Comparison of ENCODE assay signal across 14 cellular contexts in the genomic region with DNA sequence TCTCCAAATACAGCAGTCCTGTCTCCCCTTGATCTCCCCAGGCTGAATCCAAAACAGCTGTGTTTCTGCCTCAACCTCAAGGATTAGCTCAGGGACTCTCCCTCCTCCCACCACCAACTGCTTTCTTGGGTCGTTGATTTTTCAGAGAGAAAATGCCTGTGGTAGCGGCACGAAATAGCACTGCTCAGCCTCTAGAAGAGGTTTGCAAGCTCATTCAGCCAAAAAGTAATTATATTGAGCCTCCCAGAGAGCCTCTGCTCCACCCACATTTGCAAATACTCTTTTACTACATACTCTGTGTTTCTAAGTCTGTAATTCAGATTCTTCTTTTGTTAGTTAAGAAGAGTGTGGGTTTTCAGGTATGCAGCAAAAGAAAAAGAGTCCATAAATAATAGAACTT.
DNase-seq lines count a peak whose midpoint lies in the region; ATAC-seq and TF ChIP-seq lines count a peak whose summit lies in the region.
"Had no signal": no experiment of that assay in that cellular context is flagged by ENCODE, and none has a peak within 500 bp of the region (broad histone marks: within the 10 kb centered on the region; RNA-seq: fewer than 3 reads in every experiment).

No MANE protein-coding gene starts in this region.

- no peaks in the 10 kb centered on the region for H3K9me3 ChIP-seq in neuronal stem cell (replicated peaks in 1 of 2; ENCODE audit: control insufficient read depth in 2 of 2, insufficient read depth in 1 of 2, low read depth in 1 of 2, low read length in 2 of 2)
- no peaks in the 10 kb centered on the region for H3K9me3 ChIP-seq in gastrocnemius medialis
- H3K9me3 ChIP-seq in lower lobe of right lung: no peaks in the 10 kb centered on the region
- H3K9me3 ChIP-seq: pancreas had no signal

- no peak overlapping the region for H2BK15ac ChIP-seq in neuronal stem cell (ENCODE audit: low read length)

- no peak for ATAC-seq in GM19395 (IDR thresholded peaks at IDR 0.05; ENCODE audit: unreplicated experiment)
- ATAC-seq in gastrocnemius medialis: no peak
- no peak for ATAC-seq in lower lobe of right lung
- ATAC-seq: pancreas had no signal

- intact Hi-C loops in gastrocnemius medialis (cut with DNase I; ENCODE audit: low total_unique reads): no loop called here
- intact Hi-C loops in lower lobe of right lung (cut with DNase I): no loop called here

- no peak overlapping the region for H3K4me2 ChIP-seq in neuronal stem cell (ENCODE audit: insufficient read depth, low read length, poor library complexity, severe bottlenecking)

- TF ChIP-seq POLR2A in gastrocnemius medialis (IDR thresholded peaks at IDR 0.05): no peak

- H2AFZ ChIP-seq in neuronal stem cell (ENCODE audit: low read length): peak overlapping the region; percentile 11

- H3K4me3 ChIP-seq in neuronal stem cell (ENCODE audit: low read length in 2 of 2): no peak overlapping the region
- no peak overlapping the region for H3K4me3 ChIP-seq in gastrocnemius medialis
- H3K4me3 ChIP-seq in lower lobe of right lung: no peak overlapping the region
- H3K4me3 ChIP-seq: pancreas had no signal

- no peak overlapping the region for H3K14ac ChIP-seq in neuronal stem cell (ENCODE audit: low read length)

- no peak for TF ChIP-seq CTCF in AG09319 (IDR thresholded peaks at IDR 0.05; ENCODE audit: low read depth, low read length)
- no peak for TF ChIP-seq CTCF in gastrocnemius medialis (IDR thresholded peaks at IDR 0.05 in 4 of 5, conservative IDR thresholded peaks at IDR 0.05 in 1 of 5)
- TF ChIP-seq CTCF in lower lobe of right lung (IDR thresholded peaks at IDR 0.05): no peak

- DNase-seq in AG09319 (ENCODE audit: extremely low read depth, low read depth): peak; percentile 78
- peak; percentile 75 for DNase-seq in M059J (ENCODE audit: low read depth)
- DNase-seq in fibroblast of peridontal ligament (ENCODE audit: extremely low read depth): peak; percentile 93
- DNase-seq in neuronal stem cell (ENCODE audit: low spot score): no peak
- no peak for DNase-seq in gastrocnemius medialis
- DNase-seq in NCI-H526 (lab: John Stamatoyannopoulos, UW): no peak
- DNase-seq in lower lobe of right lung: no peak
- DNase-seq: activated CD8-positive, alpha-beta memory T cell treated with anti-CD3 and anti-CD28 coated beads for 24 hours; AML-193; NCI-H510A treated with DMSO at 0.1 percent for 48 hours; pancreas; stimulated activated naive CD4-positive, alpha-beta T cell had no signal

- no peak overlapping the region for H2BK12ac ChIP-seq in neuronal stem cell (ENCODE audit: low read length)

- H3K27ac ChIP-seq in neuronal stem cell (replicated peaks; ENCODE audit: low read length) (no peak overlapping the region), gastrocnemius medialis (no peak overlapping the region), lower lobe of right lung (no peak overlapping the region)
- H3K27ac ChIP-seq: HL-60, pancreas had no signal

- H2AK5ac ChIP-seq in neuronal stem cell (ENCODE audit: low read depth, low read length): no peak overlapping the region

- no peak overlapping the region for H2BK5ac ChIP-seq in neuronal stem cell (ENCODE audit: low read length)

- no peak overlapping the region for H3K23ac ChIP-seq in neuronal stem cell (ENCODE audit: low read depth, low read length, poor library complexity)

- no CpG with 5 or more reads among the region's 3 CpGs for WGBS in neuronal stem cell (ENCODE audit: extremely low coverage in 2 of 2, insufficient read length in 2 of 2, insufficient replicate concordance in 1 of 2), 2 donors

- H2BK120ac ChIP-seq in neuronal stem cell (ENCODE audit: low read depth, low read length): no peak overlapping the region

- no peak overlapping the region for H3K9ac ChIP-seq in neuronal stem cell (ENCODE audit: low read depth, low read length, poor library complexity)

- no peaks in the 10 kb centered on the region for H3K79me1 ChIP-seq in neuronal stem cell (ENCODE audit: low read depth, low read length)

- no peak overlapping the region for H3K4ac ChIP-seq in neuronal stem cell (ENCODE audit: low read length)

- no peak overlapping the region for H3K18ac ChIP-seq in neuronal stem cell (ENCODE audit: low read length)

- no peak overlapping the region for H4K91ac ChIP-seq in neuronal stem cell (ENCODE audit: low read depth, low read length, poor library complexity)

- H3K36me3 ChIP-seq in neuronal stem cell (replicated peaks in 1 of 2; ENCODE audit: control insufficient read depth in 2 of 2, insufficient read depth in 2 of 2, low read length in 2 of 2): no peaks in the 10 kb centered on the region
- no peaks in the 10 kb centered on the region for H3K36me3 ChIP-seq in gastrocnemius medialis
- H3K36me3 ChIP-seq in lower lobe of right lung: no peaks in the 10 kb centered on the region
- H3K36me3 ChIP-seq: pancreas had no signal

- in situ Hi-C loops in gastrocnemius medialis (cut with MboI; ENCODE audit: low sequenced_read_pairs in 4 of 4): no loop called here

- H3K27me3 ChIP-seq in neuronal stem cell (ENCODE audit: control insufficient read depth in 3 of 3, insufficient read depth in 3 of 3, low read depth in 1 of 3, low read length in 3 of 3): no peaks in the 10 kb centered on the region
- no peaks in the 10 kb centered on the region for H3K27me3 ChIP-seq in gastrocnemius medialis
- peaks cover 7% of the 10 kb centered on the region for H3K27me3 ChIP-seq in lower lobe of right lung (ENCODE audit: low read depth)
- H3K27me3 ChIP-seq: pancreas had no signal

- H3K4me1 ChIP-seq in neuronal stem cell (ENCODE audit: control insufficient read depth in 2 of 2, insufficient read depth in 1 of 2, low read depth in 1 of 2, low read length in 2 of 2) (peaks cover 3% of the 10 kb centered on the region in 2 donors), gastrocnemius medialis (no peaks in the 10 kb centered on the region), lower lobe of right lung (no peaks in the 10 kb centered on the region)
- H3K4me1 ChIP-seq: pancreas had no signal

- H4K8ac ChIP-seq in neuronal stem cell (ENCODE audit: low read depth, low read length): no peak overlapping the region

Comparison
In these comparisons a context has a peak if more than half of its experiments do, and no peak if none do; other contexts are left out.
1. DNase-seq: peak in AG09319 (single experiment), M059J (single experiment) and fibroblast of peridontal ligament (single experiment); none in neuronal stem cell (single experiment), gastrocnemius medialis (0 of 2), NCI-H526 (0 of 2) and lower lobe of right lung (single experiment).